In the genomic region with DNA sequence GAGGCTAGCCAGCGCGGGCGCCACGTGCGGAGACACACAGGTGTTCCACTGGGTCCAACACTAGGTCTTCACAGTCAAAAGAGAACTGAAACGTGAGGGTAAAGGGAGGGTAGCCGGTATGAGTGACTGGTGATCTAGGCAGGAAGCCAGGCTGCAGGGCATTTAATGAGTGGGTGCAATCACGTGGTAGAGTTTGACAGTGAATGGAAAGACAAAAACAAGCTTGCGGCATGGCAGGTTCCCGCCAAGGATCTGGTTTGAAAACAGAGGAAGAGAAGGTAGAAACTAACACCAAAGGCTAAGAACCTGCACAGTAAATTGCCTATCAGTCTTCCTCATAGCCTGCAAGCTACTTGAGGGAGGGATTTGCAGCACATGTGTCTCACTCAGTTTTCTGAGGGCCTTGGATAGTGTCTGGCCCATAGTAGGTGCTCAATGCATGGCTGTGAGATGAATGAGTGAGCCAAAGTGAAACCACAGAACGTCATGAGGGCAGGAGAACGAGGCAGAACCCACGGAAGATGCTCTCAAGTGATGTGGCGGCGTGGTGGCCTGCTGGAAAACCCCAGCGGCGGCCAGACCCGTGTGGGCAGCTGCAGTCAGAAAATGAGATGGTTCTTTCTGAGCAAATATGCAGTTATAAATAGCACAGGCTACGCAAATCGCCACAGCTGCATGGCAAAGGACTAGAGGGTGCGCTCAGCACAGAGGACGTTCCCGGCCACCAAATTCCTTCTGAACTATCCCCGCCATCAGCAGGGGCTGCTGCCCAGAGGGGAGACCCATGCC, we compare ENCODE assay signal across 8 cellular contexts.
DNase-seq lines count a peak whose midpoint lies in the region; ATAC-seq and TF ChIP-seq lines count a peak whose summit lies in the region.

No MANE protein-coding gene starts in this region.

- peak; percentile 23 to 47 for DNase-seq in SJCRH30
- DNase-seq in stimulated activated CD4-positive, alpha-beta T cell treated with anti-CD3 and anti-CD28 coated beads, Interleukin-12 subunit alpha, Interleukin-12 subunit beta, amount 100 ng/mL, for 48 hours (ENCODE audit: low read depth in 2 of 3, low spot score in 1 of 3): peak; percentile 27 to 47 (median 46)
- no peak for DNase-seq in NCI-H82 (lab: John Stamatoyannopoulos, UW)
- no peak for DNase-seq in EL
- DNase-seq in uterus: no peak
- no peak for DNase-seq in NCI-H2107 (lab: John Stamatoyannopoulos, UW)

- peak; percentile 68 for ATAC-seq in GM19023 (IDR thresholded peaks at IDR 0.05; ENCODE audit: unreplicated experiment)
- ATAC-seq in HG02870 (IDR thresholded peaks at IDR 0.05; ENCODE audit: unreplicated experiment): peak; percentile 56

- TF ChIP-seq CTCF in uterus (IDR thresholded peaks at IDR 0.05): no peak

- H3K4me3 ChIP-seq in SJCRH30 (no peak overlapping the region), uterus (no peak overlapping the region)

- no peak for TF ChIP-seq POLR2A in uterus (IDR thresholded peaks at IDR 0.05)

- 0 out of 2 replicates have a peak, but pooled peaks cover 5% of the 10 kb centered on the region for H3K4me1 ChIP-seq in SJCRH30
- H3K4me1 ChIP-seq in uterus: no peaks in the 10 kb centered on the region

- intact Hi-C loops in uterus (cut with DNase I; ENCODE audit: low total_unique reads): no loop called here

- H3K36me3 ChIP-seq in SJCRH30 (no peaks in the 10 kb centered on the region), uterus (no peaks in the 10 kb centered on the region)

- H3K27me3 ChIP-seq in SJCRH30 (peaks cover 2% of the 10 kb centered on the region; the same call in 1 of the 2 replicates), uterus (no peaks in the 10 kb centered on the region)

- H3K27ac ChIP-seq in SJCRH30: no peak overlapping the region
- H3K27ac ChIP-seq in uterus: no peak overlapping the region

- no peaks in the 10 kb centered on the region for H3K9me3 ChIP-seq in SJCRH30 (replicated peaks)
- no peaks in the 10 kb centered on the region for H3K9me3 ChIP-seq in uterus

Comparison
In these comparisons a context has a peak if more than half of its experiments do, and no peak if none do; other contexts are left out.
1. DNase-seq: peak in SJCRH30 (2 of 2) and stimulated activated CD4-positive, alpha-beta T cell treated with anti-CD3 and anti-CD28 coated beads, Interleukin-12 subunit alpha, Interleukin-12 subunit beta, amount 100 ng/mL, for 48 hours (3 of 3); none in NCI-H82 (single experiment), EL (single experiment), uterus (0 of 2) and NCI-H2107 (single experiment).